ENCODE assay signal across 13 cellular contexts in genomic region chr4:169025184-169025583, GRCh38. TPM values are rescaled to one million over a fixed set of nuclear protein-coding genes. Genes with fewer than 3 reads are reported as not detected.
DNase-seq lines count a peak whose midpoint lies in the region; ATAC-seq, FAIRE-seq and TF ChIP-seq lines count a peak whose summit lies in the region.
"Had no signal": no experiment of that assay in that cellular context is flagged by ENCODE, and none has a peak within 500 bp of the region (broad histone marks: within the 10 kb centered on the region; RNA-seq: fewer than 3 reads in every experiment).

No MANE protein-coding gene starts in this region.

- H3K27me3 Mint-ChIP-seq in GM23338 (ENCODE audit: insufficient read depth, low read depth, poor library complexity) = peaks cover 6% of the 10 kb centered on the region

- H3K9me2 ChIP-seq in GM23338 (ENCODE audit: insufficient read depth) = no peaks in the 10 kb centered on the region

- peak overlapping the region; percentile 81; the same call in 1 of the 2 replicates for H2AFZ ChIP-seq in GM23338

- DNase-seq in GM23338 (ENCODE audit: low spot score) (no peak), sciatic nerve (ENCODE audit: low spot score) (no peak), NCI-H146 treated with DMSO at 0.1 percent for 48 hours (lab: John Stamatoyannopoulos, UW; ENCODE audit: unreplicated experiment) (no peak), urothelium cell line (ENCODE audit: low spot score) (no peak)
- DNase-seq: NCI-H1930, Peyer's patch, Right ventricle myocardium superior, T-helper 17 cell had no signal

- no peaks in the 10 kb centered on the region for H3F3A ChIP-seq in GM23338 (replicated peaks; ENCODE audit: low read depth)

- no peak overlapping the region for H3K4me3 Mint-ChIP-seq in GM23338
- H3K4me3 Mint-ChIP-seq: T-helper 17 cell had no signal

- H3K4me1 Mint-ChIP-seq in GM23338 = no peaks in the 10 kb centered on the region; the same call in 2 of the 3 replicates

- H3K4me3 ChIP-seq in GM23338 = no peak overlapping the region
- H3K4me3 ChIP-seq: HAP-1, Peyer's patch had no signal

- H3K79me2 ChIP-seq in GM23338 (replicated peaks; ENCODE audit: insufficient read depth) = no peaks in the 10 kb centered on the region

- no peaks in the 10 kb centered on the region for H3K4me1 ChIP-seq in GM23338 (ENCODE audit: insufficient read depth)
- H3K4me1 ChIP-seq: Peyer's patch had no signal

- intact Hi-C loops in sciatic nerve (cut with DNase I) = loop anchor here (10.0 kb wide), 1 partner anchor 460 kb away; no protein-coding TSS in a partner anchor

- TF ChIP-seq CTCF in GM23338 (conservative IDR thresholded peaks at IDR 0.05; ENCODE audit: low read depth in 2 of 2) (no peak), VCaP (conservative IDR thresholded peaks at IDR 0.05) (no peak)

- H4K20me1 ChIP-seq in GM23338 (replicated peaks; ENCODE audit: insufficient read depth) = no peaks in the 10 kb centered on the region

- no peaks in the 10 kb centered on the region for H3K36me3 ChIP-seq in GM23338 (ENCODE audit: insufficient read depth)
- H3K36me3 ChIP-seq: HAP-1, Peyer's patch had no signal

- no peaks in the 10 kb centered on the region for H3K27me3 ChIP-seq in GM23338 (ENCODE audit: insufficient read depth)
- H3K27me3 ChIP-seq: Peyer's patch had no signal

- no peak overlapping the region for H3K4me2 ChIP-seq in GM23338

- no peak for FAIRE-seq in urothelium cell line (lab: Jason Lieb, UNC)

- H3K27ac Mint-ChIP-seq in GM23338 = no peak overlapping the region
- H3K27ac Mint-ChIP-seq: T-helper 17 cell had no signal

- ATAC-seq in GM19043 (IDR thresholded peaks at IDR 0.05; ENCODE audit: low read depth, unreplicated experiment) = peak; percentile 9
- no peak for ATAC-seq in GM23338
- ATAC-seq in sciatic nerve = peak; percentile 16
- no peak for ATAC-seq in HG02588 (IDR thresholded peaks at IDR 0.05; ENCODE audit: unreplicated experiment)
- ATAC-seq: T-helper 17 cell had no signal

- H3K9me3 Mint-ChIP-seq in GM23338 = peaks cover 2% of the 10 kb centered on the region; the same call in 1 of the 3 replicates

- no peaks in the 10 kb centered on the region for H3K36me3 Mint-ChIP-seq in GM23338 (ENCODE audit: low read depth)

- no peak overlapping the region for H3K27ac ChIP-seq in GM23338 (ENCODE audit: low read depth)
- peak overlapping the region; percentile 63 for H3K27ac ChIP-seq in VCaP
- H3K27ac ChIP-seq: C4-2B, Peyer's patch had no signal

TF ChIP-seq in GM23338, 12 proteins besides CTCF, POLR2A, EP300 and RAD21:
- TF ChIP-seq REST (IDR thresholded peaks at IDR 0.05; ENCODE audit: unreplicated experiment) = no peak
- TF ChIP-seq JUNB (IDR thresholded peaks at IDR 0.05; ENCODE audit: unreplicated experiment) = no peak

RNA-seq across cellular contexts. Expression of gene CBR4, which starts 15.1 kb away (rescaled TPM):
- total RNA-seq in GM23338 (2014; rRNA removed; shearing (Covaris generic)) = 27.4 and 36.9 TPM in 2 replicates
- 30.8 and 38.1 TPM in 2 replicates for polyA plus RNA-seq in GM23338 (2016; fragmentation: Nextera tagmentation; extraction: Ambion mirVana)
- total RNA-seq in sciatic nerve = 24.8 TPM

Comparison
In these comparisons a context has a peak if more than half of its experiments do, and no peak if none do; other contexts are left out.
1. ATAC-seq: peak in GM19043 (single experiment) and sciatic nerve (single experiment); none in GM23338 (single experiment) and HG02588 (single experiment).